Comparison of ENCODE assay signal across 15 cellular contexts in genomic region chr7:96311967-96312366, GRCh38. TPM values are rescaled to one million over a fixed set of nuclear protein-coding genes. Genes with fewer than 3 reads are reported as not detected.
DNase-seq lines count a peak whose midpoint lies in the region; ATAC-seq and TF ChIP-seq lines count a peak whose summit lies in the region.
"Had no signal": no experiment of that assay in that cellular context is flagged by ENCODE, and none has a peak within 500 bp of the region (broad histone marks: within the 10 kb centered on the region; RNA-seq: fewer than 3 reads in every experiment).

No MANE protein-coding gene starts in this region.

- H3K9me3 ChIP-seq in Karpas-422 (ENCODE audit: low read length) (no peaks in the 10 kb centered on the region), adipocyte (ENCODE audit: control insufficient read depth, low read length) (no peaks in the 10 kb centered on the region), cardiac muscle cell (ENCODE audit: low read depth) (no peaks in the 10 kb centered on the region)

- in situ Hi-C loops in ACHN (cut with HindIII; ENCODE audit: low pct_ligation_motif_present, low pct_unique_long_range_greater_than_20kb, low sequenced_read_pairs), result no loop called here

- H2AFZ ChIP-seq in Karpas-422 (ENCODE audit: low read length), result no peak overlapping the region

- peaks cover 99% of the 10 kb centered on the region for H3K79me2 ChIP-seq in Karpas-422 (ENCODE audit: low read length)

- H3K9me2 ChIP-seq in Karpas-422 (replicated peaks; ENCODE audit: insufficient read depth, low read length), result no peaks in the 10 kb centered on the region

- H3K9ac ChIP-seq in Karpas-422 (ENCODE audit: low read length) (no peak overlapping the region), adipocyte (ENCODE audit: low read length) (no peak overlapping the region)

- ATAC-seq in HG03095 (IDR thresholded peaks at IDR 0.05; ENCODE audit: unreplicated experiment), result no peak
- ATAC-seq: natural killer cell treated with Interleukin-12 subunit alpha and Interleukin-12 subunit beta and Interleukin-15 and Interleukin-18, amount 100 ng/mL, for 72 hours; Panc1 had no signal

- H3K36me3 ChIP-seq in Karpas-422 (ENCODE audit: insufficient read depth, low read length) (peaks cover 15% of the 10 kb centered on the region), adipocyte (ENCODE audit: control insufficient read depth, insufficient read depth, low read length, severe bottlenecking) (no peaks in the 10 kb centered on the region), cardiac muscle cell (no peaks in the 10 kb centered on the region)

- no peaks in the 10 kb centered on the region; the same call in 1 of the 2 replicates for H4K20me1 ChIP-seq in Karpas-422 (ENCODE audit: insufficient read depth, low read depth, low read length)

- H3K4me1 ChIP-seq in Karpas-422 (ENCODE audit: low read length), result no peaks in the 10 kb centered on the region; the same call in 1 of the 2 replicates
- H3K4me1 ChIP-seq in adipocyte (ENCODE audit: control insufficient read depth, insufficient read depth, low read length), result peaks cover 38% of the 10 kb centered on the region
- peaks cover 15% of the 10 kb centered on the region for H3K4me1 ChIP-seq in cardiac muscle cell (ENCODE audit: low read depth)

- TF ChIP-seq CTCF in cardiac muscle cell (IDR thresholded peaks at IDR 0.05; ENCODE audit: low read depth, low read length) (no peak), coronary artery (IDR thresholded peaks at IDR 0.05) (no peak)

- H3K4me3 ChIP-seq in Karpas-422 (ENCODE audit: low read length), result no peak overlapping the region
- no peak overlapping the region for H3K4me3 ChIP-seq in adipocyte (ENCODE audit: low read length)
- H3K4me3 ChIP-seq in cardiac muscle cell, result no peak overlapping the region
- no peak overlapping the region for H3K4me3 ChIP-seq in coronary artery

- no peak overlapping the region for H3K4me2 ChIP-seq in Karpas-422 (ENCODE audit: low read depth, low read length, poor library complexity, severe bottlenecking)

- no peaks in the 10 kb centered on the region for H3K27me3 ChIP-seq in Karpas-422 (ENCODE audit: low read length)
- H3K27me3 ChIP-seq in adipocyte (replicated peaks; ENCODE audit: control insufficient read depth, insufficient read depth, low read length), result no peaks in the 10 kb centered on the region
- H3K27me3 ChIP-seq in cardiac muscle cell, result no peaks in the 10 kb centered on the region

- no peak overlapping the region for H3K27ac ChIP-seq in Karpas-422 (ENCODE audit: low read length)
- no peak overlapping the region for H3K27ac ChIP-seq in cardiac muscle cell
- H3K27ac ChIP-seq in coronary artery, result no peak overlapping the region
- H3K27ac ChIP-seq: VCaP had no signal

- DNase-seq in Karpas-422, result peak; percentile 37
- peak; percentile 61 for DNase-seq in adipocyte (ENCODE audit: low read depth)
- DNase-seq in cardiac muscle cell (ENCODE audit: low read depth in 1 of 2, low spot score in 1 of 2), result peak; percentile 28 to 67
- DNase-seq in putamen (ENCODE audit: low spot score), result peak; percentile 72
- DNase-seq in ACHN, result no peak
- no peak for DNase-seq in coronary artery (ENCODE audit: low spot score)
- DNase-seq in NCI-H82 (lab: John Stamatoyannopoulos, UW), result no peak
- DNase-seq: CD4-positive, alpha-beta T cell; NCI-H1694; stimulated activated CD4-positive, alpha-beta T cell treated with anti-CD3 and anti-CD28 coated beads, Interleukin-1b, Interleukin-23, amount 100 ng/mL, for 48 hours; stimulated activated naive CD4-positive, alpha-beta T cell treated with Interleukin-2 at 50 U/mL for 16 hours had no signal

RNA-seq across cellular contexts. Expression of gene SLC25A13, which starts 9.9 kb away (rescaled TPM):
- 23.9 and 64.7 TPM in 2 replicates for total RNA-seq in Karpas-422 (2014; rRNA removed; shearing (Covaris generic); ENCODE audit: low replicate concordance)
- 32.0 and 54.5 TPM in 2 replicates for total RNA-seq in cardiac muscle cell
- polyA plus RNA-seq in cardiac muscle cell, result 30.7 and 37.5 TPM in 2 replicates

Comparison
In these comparisons a context has a peak if more than half of its experiments do, and no peak if none do; other contexts are left out.
1. DNase-seq: peak in Karpas-422 (single experiment), adipocyte (single experiment), cardiac muscle cell (2 of 2) and putamen (single experiment); none in ACHN (single experiment), coronary artery (single experiment) and NCI-H82 (single experiment).